Comparison of ENCODE assay signal across 11 cellular contexts in genomic region chr1:235918032-235918431, GRCh38. TPM values are rescaled to one million over a fixed set of nuclear protein-coding genes. Genes with fewer than 3 reads are reported as not detected.
DNase-seq lines count a peak whose midpoint lies in the region; ATAC-seq and TF ChIP-seq lines count a peak whose summit lies in the region.
"Had no signal": no experiment of that assay in that cellular context is flagged by ENCODE, and none has a peak within 500 bp of the region (broad histone marks: within the 10 kb centered on the region; RNA-seq: fewer than 3 reads in every experiment).

No MANE protein-coding gene starts in this region.

- intact Hi-C loops in psoas muscle (cut with DNase I), result no loop called here
- intact Hi-C loops in activated T-helper 1 cell treated with anti-CD3 and anti-CD28 coated beads, Interleukin-12 subunit alpha, Interleukin-12 subunit beta, Interleukin-2, Interleukin-4 antibody, amounts not matched to agents 30 ng/mL and 10 ng/mL and 1 ng/mL, durations not matched to agents 14 hours and 24 hours and 36 hours (cut with micrococcal nuclease), result no loop called here

- H3K4me3 ChIP-seq in BLaER1 treated with 17β-estradiol and CSF1 and Interleukin-3, amounts not matched to agents 10 nM and 100 nM, result no peak overlapping the region
- H3K4me3 ChIP-seq in psoas muscle, result no peak overlapping the region

- peaks cover 62 to 97% (median 79%) of the 10 kb centered on the region in 10 experiments for H3K4me1 ChIP-seq in BLaER1 treated with 17β-estradiol and CSF1 and Interleukin-3, amounts not matched to agents 10 nM and 100 nM
- H3K4me1 ChIP-seq in psoas muscle, result peaks cover 11% of the 10 kb centered on the region

- peak overlapping the region; percentile 57 to 89 (median 82) for H3K27ac ChIP-seq in BLaER1 treated with 17β-estradiol and CSF1 and Interleukin-3, amounts not matched to agents 10 nM and 100 nM
- peak overlapping the region; percentile 29 for H3K27ac ChIP-seq in cingulate gyrus (ENCODE audit: low read depth, low read length)
- H3K27ac ChIP-seq in psoas muscle, result peak overlapping the region; percentile 66

- H4K20me1 ChIP-seq in BLaER1 treated with 17β-estradiol and CSF1 and Interleukin-3, amounts not matched to agents 10 nM and 100 nM, result no peaks in the 10 kb centered on the region

- H3K9ac ChIP-seq in BLaER1 treated with 17β-estradiol and CSF1 and Interleukin-3, amounts not matched to agents 10 nM and 100 nM, result peak overlapping the region; percentile 54 to 75 (median 65); a peak in 20 of 22 replicates

- no peaks in the 10 kb centered on the region for H3K27me3 ChIP-seq in BLaER1 treated with 17β-estradiol and CSF1 and Interleukin-3, amounts not matched to agents 10 nM and 100 nM
- H3K27me3 ChIP-seq in psoas muscle (ENCODE audit: insufficient read depth in 3 of 3, low read length in 2 of 3), result no peaks in the 10 kb centered on the region

- peaks cover 35% of the 10 kb centered on the region for H3K4me1 Mint-ChIP-seq in activated T-helper 1 cell treated with anti-CD3 and anti-CD28 coated beads, Interleukin-12 subunit alpha, Interleukin-12 subunit beta, Interleukin-2, Interleukin-4 antibody, amounts not matched to agents 30 ng/mL and 10 ng/mL and 1 ng/mL, durations not matched to agents 14 hours and 24 hours and 36 hours (ENCODE audit: low read depth)

- DNase-seq in NCI-H524 (lab: John Stamatoyannopoulos, UW) (peak; percentile 83 to 94), psoas muscle (no peak), DMS153 (lab: John Stamatoyannopoulos, UW) (no peak)
- no peak for DNase-seq in activated T-helper 1 cell treated with anti-CD3 and anti-CD28 coated beads, Interleukin-12 subunit alpha, Interleukin-12 subunit beta, Interleukin-2, Interleukin-4 antibody, amounts not matched to agents 30 ng/mL and 10 ng/mL and 1 ng/mL, durations not matched to agents 14 hours and 24 hours and 36 hours (ENCODE audit: low spot score)

- peaks cover 5% of the 10 kb centered on the region for H3K36me3 Mint-ChIP-seq in activated T-helper 1 cell treated with anti-CD3 and anti-CD28 coated beads, Interleukin-12 subunit alpha, Interleukin-12 subunit beta, Interleukin-2, Interleukin-4 antibody, amounts not matched to agents 30 ng/mL and 10 ng/mL and 1 ng/mL, durations not matched to agents 14 hours and 24 hours and 36 hours (ENCODE audit: low read depth)
- H3K36me3 Mint-ChIP-seq: mesothelial cell of epicardium had no signal

- H3K27ac Mint-ChIP-seq in activated T-helper 1 cell treated with anti-CD3 and anti-CD28 coated beads, Interleukin-12 subunit alpha, Interleukin-12 subunit beta, Interleukin-2, Interleukin-4 antibody, amounts not matched to agents 30 ng/mL and 10 ng/mL and 1 ng/mL, durations not matched to agents 14 hours and 24 hours and 36 hours, result no peak overlapping the region
- H3K27ac Mint-ChIP-seq: activated T-cell treated with anti-CD3 and anti-CD28 coated beads, Interleukin-2, amount 50 U/mL, for 72 hours had no signal

- no peaks in the 10 kb centered on the region for H3K9me3 ChIP-seq in BLaER1 treated with 17β-estradiol and CSF1 and Interleukin-3, amounts not matched to agents 10 nM and 100 nM (replicated peaks in 1 of 11)
- no peaks in the 10 kb centered on the region for H3K9me3 ChIP-seq in psoas muscle

- 54 to 68% (median 56%) methylated on average over 13 of the region's 13 CpGs for WGBS in psoas muscle, 3 donors

- H3K36me3 ChIP-seq in BLaER1 treated with 17β-estradiol and CSF1 and Interleukin-3, amounts not matched to agents 10 nM and 100 nM, result no peaks in the 10 kb centered on the region
- no peaks in the 10 kb centered on the region for H3K36me3 ChIP-seq in psoas muscle (ENCODE audit: insufficient read depth in 1 of 2, low read depth in 1 of 2)

- ATAC-seq in psoas muscle, result no peak
- no peak for ATAC-seq in HG03280 (IDR thresholded peaks at IDR 0.05; ENCODE audit: unreplicated experiment)
- no peak for ATAC-seq in HG02571 (IDR thresholded peaks at IDR 0.05; ENCODE audit: unreplicated experiment)

- TF ChIP-seq CTCF in psoas muscle (IDR thresholded peaks at IDR 0.05), result no peak

- H3K4me2 ChIP-seq in BLaER1 treated with 17β-estradiol and CSF1 and Interleukin-3, amounts not matched to agents 10 nM and 100 nM, result peak overlapping the region; percentile 76 to 92 (median 81)

- H3K4me3 Mint-ChIP-seq in activated T-helper 1 cell treated with anti-CD3 and anti-CD28 coated beads, Interleukin-12 subunit alpha, Interleukin-12 subunit beta, Interleukin-2, Interleukin-4 antibody, amounts not matched to agents 30 ng/mL and 10 ng/mL and 1 ng/mL, durations not matched to agents 14 hours and 24 hours and 36 hours, result no peak overlapping the region
- H3K4me3 Mint-ChIP-seq: central memory CD8-positive, alpha-beta T cell; mesothelial cell of epicardium had no signal

- no peaks in the 10 kb centered on the region for H3K9me3 Mint-ChIP-seq in activated T-helper 1 cell treated with anti-CD3 and anti-CD28 coated beads, Interleukin-12 subunit alpha, Interleukin-12 subunit beta, Interleukin-2, Interleukin-4 antibody, amounts not matched to agents 30 ng/mL and 10 ng/mL and 1 ng/mL, durations not matched to agents 14 hours and 24 hours and 36 hours
- H3K9me3 Mint-ChIP-seq: activated T-cell treated with anti-CD3 and anti-CD28 coated beads, Interleukin-2, amount 50 U/mL, for 72 hours; central memory CD8-positive, alpha-beta T cell; mesothelial cell of epicardium had no signal

- H3K27me3 Mint-ChIP-seq in activated T-helper 1 cell treated with anti-CD3 and anti-CD28 coated beads, Interleukin-12 subunit alpha, Interleukin-12 subunit beta, Interleukin-2, Interleukin-4 antibody, amounts not matched to agents 30 ng/mL and 10 ng/mL and 1 ng/mL, durations not matched to agents 14 hours and 24 hours and 36 hours (ENCODE audit: insufficient read depth), result no peaks in the 10 kb centered on the region
- H3K27me3 Mint-ChIP-seq: central memory CD8-positive, alpha-beta T cell had no signal

RNA-seq across cellular contexts. Expression of gene LYST, which starts 51.3 kb away (rescaled TPM):
- 1 to 10 TPM; 5.6 to 8.6 (median 6.3) TPM for total RNA-seq in psoas muscle
- 1 to 10 TPM; 2.4 to 4.2 (median 3.3) TPM for polyA plus RNA-seq in psoas muscle
- total RNA-seq in activated T-helper 1 cell treated with anti-CD3 and anti-CD28 coated beads, Interleukin-12 subunit alpha, Interleukin-12 subunit beta, Interleukin-2, Interleukin-4 antibody, amounts not matched to agents 30 ng/mL and 10 ng/mL and 1 ng/mL, durations not matched to agents 14 hours and 24 hours and 36 hours, result 144 and 145 TPM in 2 replicates

Comparison
In these comparisons a context has a peak if more than half of its experiments do, and no peak if none do; other contexts are left out.
1. H3K27ac ChIP-seq: peak in every context shown above with its lines; median percentile 82 in BLaER1 treated with 17β-estradiol and CSF1 and Interleukin-3, amounts not matched to agents 10 nM and 100 nM; 66 in psoas muscle; 29 in cingulate gyrus.
2. DNase-seq: peak in NCI-H524 (2 of 2); none in psoas muscle (0 of 2), activated T-helper 1 cell treated with anti-CD3 and anti-CD28 coated beads, Interleukin-12 subunit alpha, Interleukin-12 subunit beta, Interleukin-2, Interleukin-4 antibody, amounts not matched to agents 30 ng/mL and 10 ng/mL and 1 ng/mL, durations not matched to agents 14 hours and 24 hours and 36 hours (single experiment) and DMS153 (single experiment).
3. RNA of gene LYST, which starts 51.3 kb away (total RNA-seq): 144 to 145 TPM in activated T-helper 1 cell treated with anti-CD3 and anti-CD28 coated beads, Interleukin-12 subunit alpha, Interleukin-12 subunit beta, Interleukin-2, Interleukin-4 antibody, amounts not matched to agents 30 ng/mL and 10 ng/mL and 1 ng/mL, durations not matched to agents 14 hours and 24 hours and 36 hours; 5.6 to 8.6 TPM in psoas muscle; every median in the first group is over 10 times any median in the second.